35 cellular contexts compared by ENCODE assay signal in genomic region chr6:73369157-73369556, GRCh38. TPM values are rescaled to one million over a fixed set of nuclear protein-coding genes. Genes with fewer than 3 reads are reported as not detected.
"Had no signal": no experiment of that assay in that cellular context is flagged by ENCODE, and none has a peak within 500 bp of the region (broad histone marks: within the 10 kb centered on the region; RNA-seq: fewer than 3 reads in every experiment).

No MANE protein-coding gene starts in this region.

- H2AFZ ChIP-seq: PC-9 had no signal

- H3K9ac ChIP-seq: KMS-11 had no signal

- H3K4me3 ChIP-seq: MG63, PC-9, SJCRH30, SK-N-MC had no signal

- H3K27me3 ChIP-seq: MG63, SJCRH30 had no signal

- DNase-seq: Kasumi-1, MG63, NCI-H1048, NCI-H1092 treated with DMSO at 0.1 percent for 48 hours, NCI-H1105 treated with DMSO at 0.1 percent for 48 hours, NCI-H1417 treated with DMSO at 0.1 percent for 48 hours, NCI-H1436 treated with DMSO at 0.1 percent for 48 hours, NCI-H1694 treated with DMSO at 0.1 percent for 48 hours, NCI-H187 treated with DMSO at 0.1 percent for 48 hours, NCI-H2029, NCI-H2081, NCI-H2171 treated with DMSO at 0.1 percent for 48 hours, NCI-H2227 treated with DMSO at 0.1 percent for 48 hours, NCI-H345, NCI-H446 treated with DMSO at 0.1 percent for 48 hours, NCI-H510A, NCI-H524, NCI-H526, NCI-H69, NCI-H748 treated with DMSO at 0.1 percent for 48 hours, NCI-H82, PC-9, SHP77, SIG-M5, SJCRH30 had no signal

- H3K4me2 ChIP-seq: KMS-11, PC-9 had no signal

- H3K4me1 ChIP-seq: SJCRH30 had no signal

- H3K36me3 ChIP-seq: MG63, SJCRH30 had no signal

- ATAC-seq: Panc1, Right ventricle myocardium inferior, SK-N-SH treated with all-trans-retinoic acid at 6 μM for 48 hours had no signal

- H3K9me3 ChIP-seq: SJCRH30 had no signal

- H3K27ac ChIP-seq: KMS-11, PC-9, RWPE1, SJCRH30, SK-N-MC had no signal

RNA-seq across cellular contexts. Expression of gene OOEP, which starts 0.5 kb away (rescaled TPM):
- total RNA-seq: M059J, OCI-LY7, Right ventricle myocardium inferior, RPMI7951, SJCRH30, SK-MEL-5 had no signal

RNA-seq across cellular contexts. Expression of gene KHDC3L, which starts 6.7 kb away (rescaled TPM):
- total RNA-seq: OCI-LY7, PC-9, Right ventricle myocardium inferior, RPMI7951, SJCRH30, SK-MEL-5 had no signal

RNA-seq across cellular contexts. Expression of gene DPPA5, which starts 15.1 kb away (rescaled TPM):
- total RNA-seq: M059J, OCI-LY7, PC-9, Right ventricle myocardium inferior, RPMI7951, SJCRH30, SK-MEL-5 had no signal

RNA-seq across cellular contexts. Expression of gene DDX43, which starts 25.5 kb away (rescaled TPM):
- total RNA-seq: M059J, OCI-LY7, RPMI7951, SJCRH30, SK-MEL-5 had no signal
